17 cellular contexts compared by ENCODE assay signal in the genomic region with DNA sequence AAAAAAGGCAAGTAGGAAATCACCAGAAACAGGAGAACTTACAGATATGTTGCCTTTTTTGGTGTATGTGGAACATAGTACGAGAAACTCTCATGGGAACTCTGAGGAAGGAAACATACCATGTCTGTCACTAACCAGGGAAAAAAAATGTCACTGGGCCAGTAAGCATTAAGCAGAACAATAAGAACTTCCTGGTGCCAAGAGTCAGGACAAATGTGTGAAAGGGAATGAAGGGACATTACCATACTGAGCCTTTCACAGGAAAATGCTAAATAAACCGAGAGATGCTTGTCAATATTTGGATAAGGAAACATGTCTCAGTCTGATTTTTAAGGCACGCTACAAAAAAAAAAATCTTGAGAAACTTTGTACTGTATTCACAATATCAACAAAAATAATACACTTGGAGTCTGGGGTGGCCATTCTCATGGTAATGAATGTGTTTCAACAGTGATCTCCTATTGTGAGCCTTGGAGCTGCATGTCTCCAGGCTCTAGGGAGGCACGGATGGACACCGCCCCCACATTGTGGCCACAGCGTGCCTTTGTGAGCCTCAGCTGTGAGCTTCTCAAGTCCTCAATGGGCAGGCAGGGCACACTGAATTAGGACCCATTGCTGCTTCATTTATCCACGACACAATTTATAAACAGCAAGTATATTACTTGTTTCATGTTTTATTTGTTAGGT.
DNase-seq lines count a peak whose midpoint lies in the region; ATAC-seq lines count a peak whose summit lies in the region.
"Had no signal": no experiment of that assay in that cellular context is flagged by ENCODE, and none has a peak within 500 bp of the region (broad histone marks: within the 10 kb centered on the region; RNA-seq: fewer than 3 reads in every experiment).

No MANE protein-coding gene starts in this region.

- H3K9me3 ChIP-seq in ES-I3 (ENCODE audit: control insufficient read depth, insufficient read depth, low read length), result no peaks in the 10 kb centered on the region
- no peaks in the 10 kb centered on the region for H3K9me3 ChIP-seq in neuron (ENCODE audit: low read length)
- H3K9me3 ChIP-seq: MG63, prostate gland had no signal

- DNase-seq in OCI-M1 (lab: John Stamatoyannopoulos, UW) (peak; percentile 48), hypothalamus (lab: John Stamatoyannopoulos, UW) (peak in 29 of 51 donors; percentile 1 to 69 (median 21)), NOMO-1 treated with dmso at 0.1 percent for 144 hours (lab: John Stamatoyannopoulos, UW; ENCODE audit: unreplicated experiment) (no peak)
- no peak for DNase-seq in activated naive CD4-positive, alpha-beta T cell treated with Interleukin-2 at 50 U/mL for 16 hours
- DNase-seq: activated B cell treated with CpG ODN at 0.5 μM for 24 hours; activated CD8-positive, alpha-beta memory T cell treated with anti-CD3 and anti-CD28 coated beads, Interleukin-2, amount 50 U/mL, for 4 hours; activated naive CD4-positive, alpha-beta T cell treated with anti-CD3 and anti-CD28 coated beads, Interleukin-2, amount 50 U/mL, for 16 hours; DMS 273 treated with DMSO at 0.1 percent for 48 hours; MG63; NCI-H2227 treated with DMSO at 0.1 percent for 48 hours; PC-3; stimulated activated CD4-positive, alpha-beta T cell treated with anti-CD3 and anti-CD28 coated beads, Interleukin-2, amount 100 ng/mL, for 48 hours had no signal

- no peak for ATAC-seq in HG03439 (IDR thresholded peaks at IDR 0.05; ENCODE audit: unreplicated experiment)
- no peak for ATAC-seq in GM18873 (IDR thresholded peaks at IDR 0.05; ENCODE audit: low FRiP score, unreplicated experiment)
- ATAC-seq: PC-3 had no signal

- H2AFZ ChIP-seq in neuron (ENCODE audit: low read depth, low read length), result no peak overlapping the region

- H3K27me3 ChIP-seq in neuron (ENCODE audit: insufficient read depth, low read length), result no peaks in the 10 kb centered on the region
- H3K27me3 ChIP-seq: MG63 had no signal

- H3K9ac ChIP-seq in ES-I3 (ENCODE audit: low read depth, low read length), result peak overlapping the region; percentile 3; the same call in 1 of the 2 replicates

- H3K4me3 ChIP-seq in neuron (ENCODE audit: low read length), result peak overlapping the region; percentile 36
- H3K4me3 ChIP-seq: MG63, prostate gland had no signal

- H3K4me1 ChIP-seq in ES-I3 (ENCODE audit: insufficient read depth, low read length), result peaks cover 28% of the 10 kb centered on the region
- peaks cover 44% of the 10 kb centered on the region for H3K4me1 ChIP-seq in neuron (ENCODE audit: insufficient read depth, low read length)
- H3K4me1 ChIP-seq: prostate gland had no signal

- H3K36me3 ChIP-seq in ES-I3 (ENCODE audit: insufficient read depth, low read length) (no peaks in the 10 kb centered on the region), neuron (ENCODE audit: insufficient read depth, low read length) (no peaks in the 10 kb centered on the region)
- H3K36me3 ChIP-seq: MG63, prostate gland had no signal

Comparison
In these comparisons a context has a peak if more than half of its experiments do, and no peak if none do; other contexts are left out.
1. DNase-seq: peak in OCI-M1 (single experiment) and hypothalamus (29 of 51); none in activated naive CD4-positive, alpha-beta T cell treated with Interleukin-2 at 50 U/mL for 16 hours (single experiment) and NOMO-1 treated with dmso at 0.1 percent for 144 hours (single experiment).